In the genomic region with DNA sequence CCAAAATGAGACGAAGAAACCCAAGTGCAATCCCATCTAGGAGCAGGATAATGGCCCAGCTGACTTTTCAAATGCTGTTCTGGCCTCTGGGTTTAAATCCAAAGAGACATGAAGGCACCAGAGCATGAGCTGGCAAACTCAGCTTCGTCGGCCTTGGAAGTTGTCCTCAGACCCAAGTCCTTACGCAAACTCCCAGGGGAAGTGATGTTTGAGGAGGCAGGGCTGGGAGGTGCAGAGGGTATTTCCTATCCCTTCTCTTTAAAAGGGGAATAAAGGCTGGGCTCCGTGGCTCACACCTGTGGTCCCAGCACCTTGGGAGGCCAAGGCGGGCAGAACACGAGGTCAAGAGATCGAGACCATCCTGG, we compare ENCODE assay signal across 21 cellular contexts.
"Had no signal": no experiment of that assay in that cellular context is flagged by ENCODE, and none has a peak within 500 bp of the region (broad histone marks: within the 10 kb centered on the region; RNA-seq: fewer than 3 reads in every experiment).

No MANE protein-coding gene starts in this region.

- H3K4me1 ChIP-seq: prostate gland had no signal

- DNase-seq: activated CD4-positive, alpha-beta T cell treated with anti-CD3 and anti-CD28 coated beads, Interleukin-2, amount 50 U/mL, for 1 hour; activated CD8-positive, alpha-beta memory T cell treated with anti-CD3 and anti-CD28 coated beads, Interleukin-2, amount 50 U/mL, for 4 hours; activated naive CD4-positive, alpha-beta T cell treated with anti-CD3 and anti-CD28 coated beads for 36 hours; activated T-cell treated with anti-CD3 and anti-CD28 coated beads, Interleukin-2, amount 50 U/mL, for 4 hours; aorta; brain microvascular endothelial cell; central memory CD4-positive, alpha-beta T cell; dorsolateral prefrontal cortex; heart right ventricle; left ventricle myocardium inferior; naive thymus-derived CD4-positive, alpha-beta T cell; stimulated activated CD4-positive, alpha-beta T cell treated with anti-CD3 and anti-CD28 coated beads, Interleukin-4, amount 100 ng/mL, for 1 hour; stimulated activated naive CD8-positive, alpha-beta T cell treated with anti-CD3 and anti-CD28 coated beads, Interleukin-15, amount 100 ng/mL, for 72 hours; trophoblast cell had no signal

- H3K27ac ChIP-seq: brain microvascular endothelial cell, dorsolateral prefrontal cortex, gastroesophageal sphincter, heart right ventricle, left ventricle myocardium inferior, neural progenitor cell, prostate gland, right atrium auricular region, vagina had no signal

- H3K27me3 ChIP-seq: brain microvascular endothelial cell, dorsolateral prefrontal cortex, gastroesophageal sphincter, heart right ventricle, neural progenitor cell, right atrium auricular region, vagina had no signal

- H3K9me3 ChIP-seq: gastroesophageal sphincter, heart right ventricle, left ventricle myocardium inferior, mucosa of descending colon, prostate gland, right atrium auricular region, vagina had no signal

- H3K9ac ChIP-seq: neural progenitor cell had no signal

- ATAC-seq: activated T-cell treated with anti-CD3 and anti-CD28 coated beads, Interleukin-2, amount 50 U/mL, for 4 hours; gastroesophageal sphincter; heart right ventricle; mucosa of descending colon; naive thymus-derived CD4-positive, alpha-beta T cell; stimulated activated naive CD8-positive, alpha-beta T cell treated with anti-CD3 and anti-CD28 coated beads, Interleukin-15, amount 100 ng/mL, for 72 hours had no signal

- H3K4me3 ChIP-seq: dorsolateral prefrontal cortex, gastroesophageal sphincter, heart right ventricle, left ventricle myocardium inferior, mucosa of descending colon, neural progenitor cell, prostate gland, right atrium auricular region, smooth muscle cell, vagina had no signal

- H3K36me3 ChIP-seq: brain microvascular endothelial cell, gastroesophageal sphincter, left ventricle myocardium inferior, neural progenitor cell, prostate gland, right atrium auricular region, vagina had no signal
